ENCODE assay signal across 28 cellular contexts in genomic region chr13:66068683-66069082, GRCh38.
"Had no signal": no experiment of that assay in that cellular context is flagged by ENCODE, and none has a peak within 500 bp of the region (broad histone marks: within the 10 kb centered on the region; RNA-seq: fewer than 3 reads in every experiment).

No MANE protein-coding gene starts in this region.

- H3K27ac ChIP-seq: adrenal gland, ascending aorta, body of pancreas, brain microvascular endothelial cell, cardiac muscle cell had no signal

- H3K36me3 ChIP-seq: adrenal gland, ascending aorta, brain microvascular endothelial cell, cardiac muscle cell had no signal

- H3K9me3 ChIP-seq: adrenal gland, ascending aorta, body of pancreas had no signal

- H3K27me3 ChIP-seq: adrenal gland, ascending aorta, body of pancreas, brain microvascular endothelial cell, cardiac muscle cell had no signal

- H3K4me1 ChIP-seq: adrenal gland, ascending aorta, body of pancreas had no signal

- DNase-seq: activated effector memory CD4-positive, alpha-beta T cell treated with anti-CD3 and anti-CD28 coated beads, Interleukin-2, amount 50 U/mL, for 16 hours; activated effector memory CD4-positive, alpha-beta T cell treated with Interleukin-2 at 50 U/mL for 16 hours; activated gamma-delta T cell treated with Interleukin-2 at 50 U/mL for 16 hours; activated naive CD4-positive, alpha-beta T cell; activated naive CD4-positive, alpha-beta T cell treated with anti-CD3 and anti-CD28 coated beads for 36 hours; activated naive CD4-positive, alpha-beta T cell treated with anti-CD3 and anti-CD28 coated beads, Interleukin-2, amount 10 ng/mL, durations not matched to agents 7 days and 5 days; activated naive CD4-positive, alpha-beta T cell treated with anti-CD3 and anti-CD28 coated beads, Interleukin-2, amount 50 U/mL, for 16 hours; activated naive CD4-positive, alpha-beta T cell treated with Interleukin-2 at 50 U/mL for 16 hours; activated naive CD8-positive, alpha-beta T cell treated with anti-CD3 and anti-CD28 coated beads for 36 hours; activated naive CD8-positive, alpha-beta T cell treated with anti-CD3 and anti-CD28 coated beads, Interleukin-2, amount 10 ng/mL, durations not matched to agents 7 days and 5 days; activated naive CD8-positive, alpha-beta T cell treated with anti-CD3 and anti-CD28 coated beads, Interleukin-2, amount 50 U/mL, for 24 hours; activated T-cell treated with anti-CD3 and anti-CD28 coated beads, Interleukin-2, amount 50 U/mL, for 1 hour; activated T-cell treated with anti-CD3 and anti-CD28 coated beads, Interleukin-2, amount 50 U/mL, for 24 hours; activated T-cell treated with anti-CD3 and anti-CD28 coated beads, Interleukin-2, amount 50 U/mL, for 4 hours; activated T-cell treated with anti-CD3 and anti-CD28 coated beads, Interleukin-2, amount 50 U/mL, for 48 hours; activated T-cell treated with anti-CD3 and anti-CD28 coated beads, Interleukin-2, amount 50 U/mL, for 72 hours; adrenal gland; amniotic stem cell; amygdala; anterior cingulate cortex; aorta; body of pancreas; brain microvascular endothelial cell; caudate nucleus; central memory CD4-positive, alpha-beta T cell; cerebellar nuclear complex had no signal

- H3K4me3 ChIP-seq: adrenal gland, ascending aorta, body of pancreas, cardiac muscle cell had no signal
